14 cellular contexts compared by ENCODE assay signal in genomic region chr7:158494162-158494586, GRCh38.
DNase-seq lines count a peak whose midpoint lies in the region; ATAC-seq and TF ChIP-seq lines count a peak whose summit lies in the region.
"Had no signal": no experiment of that assay in that cellular context is flagged by ENCODE, and none has a peak within 500 bp of the region (broad histone marks: within the 10 kb centered on the region; RNA-seq: fewer than 3 reads in every experiment).

No MANE protein-coding gene starts in this region.

- peaks cover 64% of the 10 kb centered on the region for H3K4me1 Mint-ChIP-seq in brain

- H3K4me2 ChIP-seq in MM.1S (ENCODE audit: low read depth, low read length) = no peak overlapping the region

- no peak overlapping the region for H3K4me3 ChIP-seq in MM.1S (ENCODE audit: low read length)
- H3K4me3 ChIP-seq: SJCRH30, tibial nerve had no signal

- no peaks in the 10 kb centered on the region for H3K27me3 Mint-ChIP-seq in brain

- no peaks in the 10 kb centered on the region for H3K79me2 ChIP-seq in MM.1S (ENCODE audit: low read length)

- no peaks in the 10 kb centered on the region for H3K9me3 ChIP-seq in MM.1S (replicated peaks; ENCODE audit: insufficient read depth, low read length)
- H3K9me3 ChIP-seq: SJCRH30 had no signal

- no peak overlapping the region for H3K4me3 Mint-ChIP-seq in brain

- TF ChIP-seq CTCF in GM10266 (IDR thresholded peaks at IDR 0.05; ENCODE audit: control insufficient read depth, insufficient read depth, low read depth, missing control alignments) = peak; percentile 23
- 0 out of 2 replicates have a peak, but pooled peaks have one; percentile 7 for TF ChIP-seq CTCF in MM.1S (IDR thresholded peaks at IDR 0.05; ENCODE audit: low read length)
- no peak for TF ChIP-seq CTCF in brain (conservative IDR thresholded peaks at IDR 0.05)

- no peaks in the 10 kb centered on the region for H3K36me3 Mint-ChIP-seq in brain

- no peaks in the 10 kb centered on the region for H3K4me1 ChIP-seq in MM.1S (ENCODE audit: low read length)
- H3K4me1 ChIP-seq: SJCRH30 had no signal

- H3K9ac ChIP-seq in MM.1S (ENCODE audit: low read length) = no peak overlapping the region

- DNase-seq in NCI-H2196 (lab: John Stamatoyannopoulos, UW; ENCODE audit: unreplicated experiment) = peak; percentile 0
- DNase-seq in NCI-H2196 treated with DMSO at 0.1 percent for 48 hours (lab: John Stamatoyannopoulos, UW; ENCODE audit: unreplicated experiment) = no peak
- no peak for DNase-seq in GM10266 (ENCODE audit: extremely low spot score)
- no peak for DNase-seq in MM.1S
- DNase-seq in cerebellar nuclear complex (lab: John Stamatoyannopoulos, UW) = no peak
- DNase-seq: activated naive CD4-positive, alpha-beta T cell treated with anti-CD3 and anti-CD28 coated beads, Interleukin-2, amount 50 U/mL, for 16 hours; DMS53; right cardiac atrium had no signal

- no peaks in the 10 kb centered on the region for H3K36me3 ChIP-seq in MM.1S (replicated peaks; ENCODE audit: insufficient read depth, low read length)
- H3K36me3 ChIP-seq: SJCRH30, tibial nerve had no signal

- H3K27ac ChIP-seq in MM.1S (ENCODE audit: low read length) = no peak overlapping the region
- H3K27ac ChIP-seq: SJCRH30, tibial nerve had no signal

- peak overlapping the region in 3 of 5 experiments; percentile 51 to 98 (median 98) for H3K27ac Mint-ChIP-seq in brain

- H2AFZ ChIP-seq in MM.1S (ENCODE audit: low read length) = no peak overlapping the region

- H3K27me3 ChIP-seq in MM.1S (replicated peaks; ENCODE audit: insufficient read depth, low read length) = peaks cover 53% of the 10 kb centered on the region
- H3K27me3 ChIP-seq: SJCRH30 had no signal

- ATAC-seq in HG03108 (IDR thresholded peaks at IDR 0.05; ENCODE audit: unreplicated experiment) = no peak
- no peak for ATAC-seq in GM21528 (IDR thresholded peaks at IDR 0.05; ENCODE audit: low FRiP score, unreplicated experiment)
- ATAC-seq: activated CD4-positive, CD25-positive, alpha-beta regulatory T cell treated with anti-CD3 and anti-CD28 coated beads, Interleukin-2, amount 50 U/mL, for 24 hours; right cardiac atrium had no signal

- peaks cover 0 to 63% (median 6%) of the 10 kb centered on the region in 5 experiments for H3K9me3 Mint-ChIP-seq in brain

- H4K20me1 ChIP-seq in MM.1S (ENCODE audit: insufficient read depth, low read length) = no peaks in the 10 kb centered on the region

- H3K9me2 ChIP-seq in MM.1S (replicated peaks; ENCODE audit: insufficient read depth, low read length) = no peaks in the 10 kb centered on the region

- H3F3A ChIP-seq in MM.1S (ENCODE audit: insufficient read depth, low read length) = no peaks in the 10 kb centered on the region

Comparison
In these comparisons a context has a peak if more than half of its experiments do, and no peak if none do; other contexts are left out.
1. CTCF ChIP-seq: peak in GM10266 (single experiment) and MM.1S (single experiment); none in brain (0 of 2).